ENCODE assay signal across 17 cellular contexts in the genomic region with DNA sequence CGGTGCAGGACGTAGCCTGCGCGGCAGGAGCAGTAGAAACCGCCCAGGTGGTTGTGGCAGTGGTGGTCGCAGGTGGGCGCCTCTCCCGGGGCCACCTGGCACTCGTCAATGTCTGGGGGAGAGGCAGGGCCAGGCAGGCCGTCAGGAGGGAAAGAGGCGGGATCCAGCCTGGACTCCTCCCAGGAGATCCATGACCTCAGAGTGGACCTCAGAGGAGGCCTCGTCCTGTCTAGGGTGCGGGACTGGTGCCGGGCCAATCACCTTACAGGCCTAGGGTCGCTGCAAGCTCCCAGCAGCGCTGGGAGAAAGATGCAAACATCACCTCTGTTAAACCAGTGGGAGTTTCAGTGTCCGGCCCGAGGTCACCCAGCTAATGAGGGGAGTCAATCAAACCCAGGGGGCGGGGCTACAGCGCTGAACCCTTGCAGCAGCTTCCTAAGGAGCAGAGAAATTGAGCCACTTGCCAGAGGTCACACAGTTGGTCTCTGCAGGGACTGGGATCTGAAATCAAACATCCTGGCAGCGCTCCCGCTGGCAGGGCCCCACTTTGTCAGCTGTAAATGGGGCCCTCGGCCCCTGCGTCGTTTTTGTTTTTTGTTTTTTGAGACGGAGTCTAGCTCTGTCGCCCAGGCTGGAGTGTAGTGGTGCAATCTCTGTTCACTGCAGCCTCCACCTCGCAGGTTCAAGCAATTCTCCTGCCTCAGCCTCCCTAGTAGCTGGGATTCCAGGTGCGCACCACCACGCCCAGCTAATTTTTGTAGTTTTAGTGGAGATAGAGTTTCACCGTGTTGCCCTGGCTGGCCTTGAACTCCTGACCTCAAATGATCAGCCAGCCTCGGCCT. TPM values are rescaled to one million over a fixed set of nuclear protein-coding genes. Genes with fewer than 3 reads are reported as not detected.
DNase-seq lines count a peak whose midpoint lies in the region; ATAC-seq and TF ChIP-seq lines count a peak whose summit lies in the region.
"Had no signal": no experiment of that assay in that cellular context is flagged by ENCODE, and none has a peak within 500 bp of the region (broad histone marks: within the 10 kb centered on the region; RNA-seq: fewer than 3 reads in every experiment).

No MANE protein-coding gene starts in this region.

- peak overlapping the region; percentile 71 for H2BK15ac ChIP-seq in neuronal stem cell (ENCODE audit: low read length)

- H4K8ac ChIP-seq in neuronal stem cell (ENCODE audit: low read depth, low read length), result peak overlapping the region; percentile 6

- no peak overlapping the region for H3K9ac ChIP-seq in HUES48 (ENCODE audit: low read depth, low read length)
- H3K9ac ChIP-seq in endodermal cell (ENCODE audit: extremely low read depth, low read length, poor library complexity, severe bottlenecking), result no peak overlapping the region
- no peak overlapping the region for H3K9ac ChIP-seq in neuronal stem cell (ENCODE audit: low read depth, low read length, poor library complexity)

- H3K4me1 Mint-ChIP-seq in endodermal cell, result peaks cover 2% of the 10 kb centered on the region

- H3K36me3 ChIP-seq in HUES48 (ENCODE audit: control insufficient read depth, insufficient read depth, low read length), result no peaks in the 10 kb centered on the region
- H3K36me3 ChIP-seq in endodermal cell (ENCODE audit: control insufficient read depth, insufficient read depth, low read length), result no peaks in the 10 kb centered on the region
- no peaks in the 10 kb centered on the region for H3K36me3 ChIP-seq in neuronal stem cell (replicated peaks in 1 of 2; ENCODE audit: control insufficient read depth in 2 of 2, insufficient read depth in 2 of 2, low read length in 2 of 2)
- H3K36me3 ChIP-seq: suprapubic skin had no signal

- H3K9me3 ChIP-seq in HUES48 (ENCODE audit: control insufficient read depth, insufficient read depth, low read length), result no peaks in the 10 kb centered on the region
- H3K9me3 ChIP-seq in endodermal cell (ENCODE audit: control insufficient read depth, low read length), result no peaks in the 10 kb centered on the region
- no peaks in the 10 kb centered on the region for H3K9me3 ChIP-seq in neuronal stem cell (replicated peaks in 1 of 2; ENCODE audit: control insufficient read depth in 2 of 2, insufficient read depth in 1 of 2, low read depth in 1 of 2, low read length in 2 of 2)
- H3K9me3 ChIP-seq: suprapubic skin had no signal

- no peaks in the 10 kb centered on the region for H3K36me3 Mint-ChIP-seq in endodermal cell (ENCODE audit: low read depth)
- H3K36me3 Mint-ChIP-seq: natural killer cell treated with Interleukin-12 subunit alpha and Interleukin-12 subunit beta and Interleukin-15 and Interleukin-18, amount 100 ng/mL, for 72 hours had no signal

- no peak overlapping the region for H3K23ac ChIP-seq in neuronal stem cell (ENCODE audit: low read depth, low read length, poor library complexity)

- H2AK5ac ChIP-seq in neuronal stem cell (ENCODE audit: low read depth, low read length), result peak overlapping the region; percentile 97

- no peaks in the 10 kb centered on the region for H3K27me3 Mint-ChIP-seq in endodermal cell (ENCODE audit: insufficient read depth)
- H3K27me3 Mint-ChIP-seq: natural killer cell treated with Interleukin-12 subunit alpha and Interleukin-12 subunit beta and Interleukin-15 and Interleukin-18, amount 100 ng/mL, for 72 hours had no signal

- H2BK120ac ChIP-seq in neuronal stem cell (ENCODE audit: low read depth, low read length), result no peak overlapping the region

- no peaks in the 10 kb centered on the region for H3K27me3 ChIP-seq in HUES48 (ENCODE audit: control insufficient read depth, insufficient read depth, low read length)
- no peaks in the 10 kb centered on the region for H3K27me3 ChIP-seq in endodermal cell (ENCODE audit: control insufficient read depth, insufficient read depth, low read length, poor library complexity, severe bottlenecking)
- peaks cover 0 to 5% (median 2%) of the 10 kb centered on the region in 3 experiments for H3K27me3 ChIP-seq in neuronal stem cell (ENCODE audit: control insufficient read depth in 3 of 3, insufficient read depth in 3 of 3, low read depth in 1 of 3, low read length in 3 of 3)
- H3K27me3 ChIP-seq: suprapubic skin had no signal

- peak overlapping the region; percentile 71 for H3K14ac ChIP-seq in neuronal stem cell (ENCODE audit: low read length)

- H4K91ac ChIP-seq in neuronal stem cell (ENCODE audit: low read depth, low read length, poor library complexity), result no peak overlapping the region

- H3K9me3 Mint-ChIP-seq in endodermal cell, result no peaks in the 10 kb centered on the region
- H3K9me3 Mint-ChIP-seq: natural killer cell treated with Interleukin-12 subunit alpha and Interleukin-12 subunit beta and Interleukin-15 and Interleukin-18, amount 100 ng/mL, for 72 hours; T-helper 1 cell treated with Interleukin-12 subunit alpha and Interleukin-12 subunit beta and Interleukin-4 antibody, amounts not matched to agents 30 μg/mL and 1 μg/mL, for 36 hours had no signal

- peak overlapping the region; percentile 77 for H2AFZ ChIP-seq in neuronal stem cell (ENCODE audit: low read length)

- H3K4me3 ChIP-seq in HUES48 (ENCODE audit: low read depth, low read length) (peak overlapping the region; percentile 17; the same call in 1 of the 2 replicates), endodermal cell (ENCODE audit: low read length) (no peak overlapping the region), neuronal stem cell (ENCODE audit: low read length in 2 of 2) (no peak overlapping the region)
- H3K4me3 ChIP-seq: skin epidermis, suprapubic skin had no signal

- no peak for ATAC-seq in HG03025 (IDR thresholded peaks at IDR 0.05; ENCODE audit: low FRiP score, unreplicated experiment)
- no peak for ATAC-seq in GM18873 (IDR thresholded peaks at IDR 0.05; ENCODE audit: low FRiP score, unreplicated experiment)

- H3K4me3 Mint-ChIP-seq in endodermal cell, result peak overlapping the region; percentile 30
- H3K4me3 Mint-ChIP-seq: natural killer cell treated with Interleukin-12 subunit alpha and Interleukin-12 subunit beta and Interleukin-15 and Interleukin-18, amount 100 ng/mL, for 72 hours; T-helper 1 cell treated with Interleukin-12 subunit alpha and Interleukin-12 subunit beta and Interleukin-4 antibody, amounts not matched to agents 30 μg/mL and 1 μg/mL, for 36 hours had no signal

- H3K27ac ChIP-seq in HUES48 (ENCODE audit: low read depth, low read length) (no peak overlapping the region), endodermal cell (ENCODE audit: low read depth, low read length) (no peak overlapping the region), neuronal stem cell (replicated peaks; ENCODE audit: low read length) (no peak overlapping the region)
- H3K27ac ChIP-seq: skin epidermis, suprapubic skin had no signal

- no peak for TF ChIP-seq CTCF in endodermal cell (conservative IDR thresholded peaks at IDR 0.05)

- H3K4me1 ChIP-seq in HUES48 (ENCODE audit: control insufficient read depth, insufficient read depth, low read length), result no peaks in the 10 kb centered on the region
- no peaks in the 10 kb centered on the region for H3K4me1 ChIP-seq in endodermal cell (ENCODE audit: control insufficient read depth, insufficient read depth, low read length)
- peaks cover 3 to 4% of the 10 kb centered on the region in 2 donors for H3K4me1 ChIP-seq in neuronal stem cell (ENCODE audit: control insufficient read depth in 2 of 2, insufficient read depth in 1 of 2, low read depth in 1 of 2, low read length in 2 of 2)
- H3K4me1 ChIP-seq: suprapubic skin had no signal

- H3K18ac ChIP-seq in neuronal stem cell (ENCODE audit: low read length), result peak overlapping the region; percentile 58

- peak overlapping the region; percentile 41 for H2BK12ac ChIP-seq in neuronal stem cell (ENCODE audit: low read length)

- no peak overlapping the region for H2BK5ac ChIP-seq in neuronal stem cell (ENCODE audit: low read length)

- H3K4ac ChIP-seq in neuronal stem cell (ENCODE audit: low read length), result no peak overlapping the region

- no peaks in the 10 kb centered on the region for H3K79me1 ChIP-seq in neuronal stem cell (ENCODE audit: low read depth, low read length)

- peak overlapping the region; percentile 32 for H3K4me2 ChIP-seq in neuronal stem cell (ENCODE audit: insufficient read depth, low read length, poor library complexity, severe bottlenecking)

- H3K27ac Mint-ChIP-seq in endodermal cell, result peak overlapping the region; percentile 52
- H3K27ac Mint-ChIP-seq: natural killer cell treated with Interleukin-12 subunit alpha and Interleukin-12 subunit beta and Interleukin-15 and Interleukin-18, amount 100 ng/mL, for 72 hours; T-helper 1 cell treated with Interleukin-12 subunit alpha and Interleukin-12 subunit beta and Interleukin-4 antibody, amounts not matched to agents 30 μg/mL and 1 μg/mL, for 36 hours had no signal

- peak; percentile 89 for DNase-seq in endodermal cell
- no peak for DNase-seq in neuronal stem cell (ENCODE audit: low spot score)
- no peak for DNase-seq in NCI-H1092 (lab: John Stamatoyannopoulos, UW)
- DNase-seq: activated CD4-positive, alpha-beta T cell treated with anti-CD3 and anti-CD28 coated beads for 4 hours; NCI-H1694; NCI-H524 treated with DMSO at 0.1 percent for 48 hours had no signal

- WGBS in endodermal cell (ENCODE audit: insufficient coverage in 1 of 2, insufficient read length in 1 of 2), 2 experiments, result 79 to 81% methylated on average over 24 to 32 of the region's 32 CpGs
- WGBS in neuronal stem cell (ENCODE audit: extremely low coverage in 2 of 2, insufficient read length in 2 of 2, insufficient replicate concordance in 1 of 2), 2 donors, result no CpG with 5 or more reads among the region's 32 CpGs

RNA-seq across cellular contexts. Expression of a gene that starts 1.4 kb away (rescaled TPM):
- under 1 TPM in 1 of 2 donors, not detected in 1; 0.51 TPM for total RNA-seq in endodermal cell
- not detected for polyA plus RNA-seq in endodermal cell (2013, experiment 1 of 2)
- not detected for polyA plus RNA-seq in endodermal cell (2013, experiment 2 of 2)
- polyA plus RNA-seq in neuronal stem cell (2013, experiment 1 of 2), result 0.04 TPM
- 0.04 TPM for polyA plus RNA-seq in neuronal stem cell (2013, experiment 2 of 2)
- total RNA-seq: glomerular endothelial cell, lower leg skin, RPMI7951 had no signal
- polyA plus RNA-seq: endothelial cell of umbilical vein had no signal

RNA-seq across cellular contexts. Expression of a gene that starts 14.2 kb away (rescaled TPM):
- 100 to 1,000 TPM; 106 to 107 TPM for total RNA-seq in endodermal cell
- 104 TPM for polyA plus RNA-seq in endodermal cell (2013, experiment 1 of 2)
- polyA plus RNA-seq in endodermal cell (2013, experiment 2 of 2), result 91.1 TPM
- 135 TPM for polyA plus RNA-seq in neuronal stem cell (2013, experiment 1 of 2)
- 132 TPM for polyA plus RNA-seq in neuronal stem cell (2013, experiment 2 of 2)

RNA-seq across cellular contexts. Expression of a gene that starts 33.2 kb away (rescaled TPM):
- 100 to 1,000 TPM; 203 to 216 TPM for total RNA-seq in endodermal cell
- polyA plus RNA-seq in endodermal cell (2013, experiment 1 of 2), result 271 TPM
- polyA plus RNA-seq in endodermal cell (2013, experiment 2 of 2), result 250 TPM
- 260 TPM for polyA plus RNA-seq in neuronal stem cell (2013, experiment 1 of 2)
- polyA plus RNA-seq in neuronal stem cell (2013, experiment 2 of 2), result 261 TPM

RNA-seq across cellular contexts. Expression of a gene that starts 54.0 kb away (rescaled TPM):
- total RNA-seq in endodermal cell, result 10 to 100 TPM; 81.4 to 89.7 TPM
- polyA plus RNA-seq in endodermal cell (2013, experiment 1 of 2), result 91.4 TPM
- 83.2 TPM for polyA plus RNA-seq in endodermal cell (2013, experiment 2 of 2)
- 55.5 TPM for polyA plus RNA-seq in neuronal stem cell (2013, experiment 1 of 2)
- 55.9 TPM for polyA plus RNA-seq in neuronal stem cell (2013, experiment 2 of 2)
